8 cellular contexts compared by ENCODE assay signal in the genomic region with DNA sequence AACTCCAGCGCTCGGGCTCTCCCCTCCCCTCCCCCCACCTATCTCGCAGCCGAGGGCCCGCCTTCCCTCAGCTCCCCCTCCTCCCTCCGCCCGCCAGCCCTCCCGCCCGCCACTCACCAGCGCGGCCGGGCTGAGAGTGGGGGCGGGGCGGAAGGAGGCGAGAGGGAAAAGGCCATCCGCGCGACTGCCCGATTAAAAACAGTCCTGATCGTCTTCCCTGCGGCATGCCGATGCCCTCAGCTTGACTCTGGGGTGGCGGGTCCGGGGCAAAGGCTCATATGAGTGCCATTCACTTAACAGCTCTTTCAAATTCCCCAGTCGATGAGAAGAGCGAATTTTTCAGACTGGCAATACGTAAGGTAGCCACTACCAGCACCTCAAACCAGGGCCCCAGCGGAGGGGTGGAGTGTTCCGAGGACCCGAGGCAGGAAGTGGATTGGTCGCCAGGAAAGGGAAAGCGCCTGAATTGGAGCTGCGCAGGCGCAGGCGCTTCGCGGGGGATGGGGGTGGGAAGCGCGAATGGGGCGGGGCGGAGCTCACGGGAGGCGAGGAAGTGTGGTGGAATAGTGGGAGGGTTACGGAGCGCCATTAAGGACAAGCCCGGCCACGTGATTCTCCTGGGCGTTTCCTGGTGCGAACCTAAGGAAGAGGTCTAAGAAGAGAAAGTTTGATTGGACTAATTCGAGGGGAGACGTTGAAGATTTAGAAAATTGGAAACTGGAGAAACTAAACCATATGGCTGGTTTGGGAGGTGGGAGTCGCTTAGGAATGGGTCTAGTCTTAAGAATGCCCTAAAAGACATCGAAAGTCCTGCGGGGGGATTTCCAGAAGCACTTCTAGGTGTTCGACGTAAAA. TPM values are rescaled to one million over a fixed set of nuclear protein-coding genes. Genes with fewer than 3 reads are reported as not detected.
A peak's percentile ranks its signal among the peaks of the same experiment; 100 is the strongest.
DNase-seq lines count a peak whose midpoint lies in the region; ATAC-seq and TF ChIP-seq lines count a peak whose summit lies in the region.

A gene with protein sequence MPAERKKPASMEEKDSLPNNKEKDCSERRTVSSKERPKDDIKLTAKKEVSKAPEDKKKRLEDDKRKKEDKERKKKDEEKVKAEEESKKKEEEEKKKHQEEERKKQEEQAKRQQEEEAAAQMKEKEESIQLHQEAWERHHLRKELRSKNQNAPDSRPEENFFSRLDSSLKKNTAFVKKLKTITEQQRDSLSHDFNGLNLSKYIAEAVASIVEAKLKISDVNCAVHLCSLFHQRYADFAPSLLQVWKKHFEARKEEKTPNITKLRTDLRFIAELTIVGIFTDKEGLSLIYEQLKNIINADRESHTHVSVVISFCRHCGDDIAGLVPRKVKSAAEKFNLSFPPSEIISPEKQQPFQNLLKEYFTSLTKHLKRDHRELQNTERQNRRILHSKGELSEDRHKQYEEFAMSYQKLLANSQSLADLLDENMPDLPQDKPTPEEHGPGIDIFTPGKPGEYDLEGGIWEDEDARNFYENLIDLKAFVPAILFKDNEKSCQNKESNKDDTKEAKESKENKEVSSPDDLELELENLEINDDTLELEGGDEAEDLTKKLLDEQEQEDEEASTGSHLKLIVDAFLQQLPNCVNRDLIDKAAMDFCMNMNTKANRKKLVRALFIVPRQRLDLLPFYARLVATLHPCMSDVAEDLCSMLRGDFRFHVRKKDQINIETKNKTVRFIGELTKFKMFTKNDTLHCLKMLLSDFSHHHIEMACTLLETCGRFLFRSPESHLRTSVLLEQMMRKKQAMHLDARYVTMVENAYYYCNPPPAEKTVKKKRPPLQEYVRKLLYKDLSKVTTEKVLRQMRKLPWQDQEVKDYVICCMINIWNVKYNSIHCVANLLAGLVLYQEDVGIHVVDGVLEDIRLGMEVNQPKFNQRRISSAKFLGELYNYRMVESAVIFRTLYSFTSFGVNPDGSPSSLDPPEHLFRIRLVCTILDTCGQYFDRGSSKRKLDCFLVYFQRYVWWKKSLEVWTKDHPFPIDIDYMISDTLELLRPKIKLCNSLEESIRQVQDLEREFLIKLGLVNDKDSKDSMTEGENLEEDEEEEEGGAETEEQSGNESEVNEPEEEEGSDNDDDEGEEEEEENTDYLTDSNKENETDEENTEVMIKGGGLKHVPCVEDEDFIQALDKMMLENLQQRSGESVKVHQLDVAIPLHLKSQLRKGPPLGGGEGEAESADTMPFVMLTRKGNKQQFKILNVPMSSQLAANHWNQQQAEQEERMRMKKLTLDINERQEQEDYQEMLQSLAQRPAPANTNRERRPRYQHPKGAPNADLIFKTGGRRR (minus strand): TSS at position 13 of the 855 bp plus-strand sequence. CDS start 7,386 bp downstream, outside the sequence.

- peak within 1 kb of the TSS; percentile 100 for H3K4me3 ChIP-seq in MG63

- DNase-seq in EL (peak; percentile 99), H9 (peak; percentile 99), MG63 (peak; percentile 98), SHP77 (lab: John Stamatoyannopoulos, UW) (peak; percentile 94 to 96), fibroblast of peridontal ligament (ENCODE audit: extremely low read depth) (peak; percentile 98)
- DNase-seq in activated T-helper 9 cell treated with anti-CD3 and anti-CD28 coated beads, Interleukin-2, amount 50 U/mL, for 16 hours (ENCODE audit: low read depth), result peak; percentile 97
- DNase-seq in naive thymus-derived CD8-positive, alpha-beta T cell, result peak; percentile 94 to 99 (median 96)
- DNase-seq in stimulated activated naive B cell treated with anti-CD40 and anti-IgM and Interleukin-4, amounts not matched to agents 10 μg/mL and 1 μg/mL and 100 μg/mL, for 72 hours, result peak; percentile 95

- no peaks in the 10 kb centered on the region for H3K79me1 ChIP-seq in H9 (ENCODE audit: insufficient read depth, low read depth, low read length, poor library complexity, severe bottlenecking)

- H3K23ac ChIP-seq in H9 (ENCODE audit: insufficient read length, low read depth, low read length), result no peak within 1 kb of the TSS

- H3K4me2 ChIP-seq in H9 (ENCODE audit: insufficient read depth, insufficient read length, low read length), result peak within 1 kb of the TSS; percentile 98

- no peak within 1 kb of the TSS for H3K56ac ChIP-seq in H9 (ENCODE audit: insufficient read length, low read depth, low read length)

- H3K36me3 ChIP-seq in MG63, result peaks cover 14% of the 10 kb centered on the region

- peak within 1 kb of the TSS; percentile 98 for H2BK120ac ChIP-seq in H9 (ENCODE audit: low read depth, low read length, poor library complexity, severe bottlenecking)

- H3K23me2 ChIP-seq in H9 (ENCODE audit: insufficient read length, low read depth, low read length, poor library complexity, severe bottlenecking), result peaks cover 6% of the 10 kb centered on the region

- POLR2A ChIA-PET in naive thymus-derived CD8-positive, alpha-beta T cell (lab: Charles Lee), result interaction anchor here (0.6 to 3.6 kb wide), 13 partner anchors 8 to 1306 kb away, joined by 3 to 33 read pairs (median 5); a partner anchor contains a TSS

- peak within 1 kb of the TSS; percentile 98 for H4K5ac ChIP-seq in H9 (ENCODE audit: insufficient read length, low read depth, low read length)

- no peak within 1 kb of the TSS; the same call in 1 of the 2 replicates for H3K4ac ChIP-seq in H9 (ENCODE audit: low read depth, low read length)

- H2BK12ac ChIP-seq in H9 (ENCODE audit: insufficient read length, low read depth, low read length), result no peak within 1 kb of the TSS

- peak within 1 kb of the TSS; percentile 32 for H4K91ac ChIP-seq in H9 (ENCODE audit: insufficient read length, low read depth, low read length)

- no peak within 1 kb of the TSS for H2AFZ ChIP-seq in H9 (ENCODE audit: low read length)

- peak within 1 kb of the TSS; percentile 87 for H2BK5ac ChIP-seq in H9 (ENCODE audit: insufficient read length, low read length)

- no peak within 1 kb of the TSS for H2BK15ac ChIP-seq in H9 (ENCODE audit: low read depth, low read length)

- peak within 1 kb of the TSS; percentile 100 for H3K27ac Mint-ChIP-seq in H9
- peak within 1 kb of the TSS; percentile 99 to 100 (median 100) for H3K27ac Mint-ChIP-seq in naive thymus-derived CD8-positive, alpha-beta T cell
- H3K27ac Mint-ChIP-seq in stimulated activated naive B cell treated with anti-CD40 and anti-IgM and Interleukin-4, amounts not matched to agents 10 μg/mL and 1 μg/mL and 100 μg/mL, for 72 hours, result peak within 1 kb of the TSS; percentile 100

- peak within 1 kb of the TSS; percentile 32 for H3K27ac ChIP-seq in H9 (ENCODE audit: insufficient read length, low read depth, low read length)

- H3K79me2 ChIP-seq in H9 (ENCODE audit: insufficient read depth, low read length), result peaks cover 16% of the 10 kb centered on the region; the same call in 1 of the 2 replicates

- H3K9me3 Mint-ChIP-seq in H9, result peaks cover 0 to 3% of the 10 kb centered on the region in 2 experiments; a peak in 1 of 5 replicates
- H3K9me3 Mint-ChIP-seq in naive thymus-derived CD8-positive, alpha-beta T cell, result no peaks in the 10 kb centered on the region
- no peaks in the 10 kb centered on the region for H3K9me3 Mint-ChIP-seq in stimulated activated naive B cell treated with anti-CD40 and anti-IgM and Interleukin-4, amounts not matched to agents 10 μg/mL and 1 μg/mL and 100 μg/mL, for 72 hours

- ATAC-seq in naive thymus-derived CD8-positive, alpha-beta T cell, result peak; percentile 81 to 87
- peak; percentile 68 to 82 for ATAC-seq in stimulated activated naive B cell treated with anti-CD40 and anti-IgM and Interleukin-4, amounts not matched to agents 10 μg/mL and 1 μg/mL and 100 μg/mL, for 72 hours (replicated peaks)

- peak within 1 kb of the TSS; percentile 99 for H3K18ac ChIP-seq in H9 (ENCODE audit: insufficient read length, low read depth, low read length)

- H3K27me3 ChIP-seq in H9 (ENCODE audit: insufficient read depth, low read length) (no peaks in the 10 kb centered on the region), MG63 (no peaks in the 10 kb centered on the region)

- no peak for TF ChIP-seq CTCF in H9 (conservative IDR thresholded peaks at IDR 0.05)

- H2BK20ac ChIP-seq in H9 (ENCODE audit: low read depth, low read length, poor library complexity, severe bottlenecking), result no peak within 1 kb of the TSS

- H3K36me3 Mint-ChIP-seq in H9 (ENCODE audit: insufficient read depth in 1 of 3, low read depth in 3 of 3), result peaks cover 0 to 5% (median 3%) of the 10 kb centered on the region in 3 experiments; a peak in 2 of 7 replicates
- H3K36me3 Mint-ChIP-seq in naive thymus-derived CD8-positive, alpha-beta T cell, result peaks cover 0 to 7% (median 0%) of the 10 kb centered on the region in 3 donors
- peaks cover 8 to 13% of the 10 kb centered on the region in 2 donors for H3K36me3 Mint-ChIP-seq in stimulated activated naive B cell treated with anti-CD40 and anti-IgM and Interleukin-4, amounts not matched to agents 10 μg/mL and 1 μg/mL and 100 μg/mL, for 72 hours

- H4K8ac ChIP-seq in H9 (replicated peaks; ENCODE audit: insufficient read length, low read depth, low read length), result no peak within 1 kb of the TSS

- peak within 1 kb of the TSS; percentile 97 for H3T11ph ChIP-seq in H9 (ENCODE audit: low read length)

- H2AK5ac ChIP-seq in H9 (ENCODE audit: insufficient read length, low read length), result no peak within 1 kb of the TSS

- H3K27me3 Mint-ChIP-seq in H9 (ENCODE audit: low read depth), result peaks cover 2% of the 10 kb centered on the region
- peaks cover 0 to 5% (median 3%) of the 10 kb centered on the region in 5 donors for H3K27me3 Mint-ChIP-seq in naive thymus-derived CD8-positive, alpha-beta T cell
- H3K27me3 Mint-ChIP-seq in stimulated activated naive B cell treated with anti-CD40 and anti-IgM and Interleukin-4, amounts not matched to agents 10 μg/mL and 1 μg/mL and 100 μg/mL, for 72 hours, result no peaks in the 10 kb centered on the region

- H3K9me3 ChIP-seq in H9 (ENCODE audit: control insufficient read depth, low read depth, low read length) (no peaks in the 10 kb centered on the region), MG63 (no peaks in the 10 kb centered on the region)

- H4K20me1 ChIP-seq in H9 (ENCODE audit: control insufficient read depth, insufficient read depth, insufficient read length), result no peaks in the 10 kb centered on the region

- no peaks in the 10 kb centered on the region for H3K4me1 ChIP-seq in H9 (ENCODE audit: insufficient read depth, low read length)

- H3K9ac ChIP-seq in H9 (ENCODE audit: extremely low read depth, insufficient read length, low read length), result peak within 1 kb of the TSS; percentile 98

- peak within 1 kb of the TSS; percentile 91 to 95 for H3K4me3 Mint-ChIP-seq in H9
- H3K4me3 Mint-ChIP-seq in naive thymus-derived CD8-positive, alpha-beta T cell, result peak within 1 kb of the TSS; percentile 94 to 100 (median 98)
- H3K4me3 Mint-ChIP-seq in stimulated activated naive B cell treated with anti-CD40 and anti-IgM and Interleukin-4, amounts not matched to agents 10 μg/mL and 1 μg/mL and 100 μg/mL, for 72 hours, result peak within 1 kb of the TSS; percentile 85 to 98

- WGBS in H9 (ENCODE audit: extremely low coverage, insufficient read length, low lambda C conversion rate), result no CpG with 5 or more reads among the region's 56 CpGs

- peak within 1 kb of the TSS; percentile 99 for H3K14ac ChIP-seq in H9 (ENCODE audit: insufficient read depth, low read length)

- peaks cover 18 to 24% of the 10 kb centered on the region in 2 experiments for H3K4me1 Mint-ChIP-seq in H9
- H3K4me1 Mint-ChIP-seq in naive thymus-derived CD8-positive, alpha-beta T cell, result peaks cover 15 to 47% (median 38%) of the 10 kb centered on the region in 4 donors
- peaks cover 8 to 29% of the 10 kb centered on the region in 2 donors for H3K4me1 Mint-ChIP-seq in stimulated activated naive B cell treated with anti-CD40 and anti-IgM and Interleukin-4, amounts not matched to agents 10 μg/mL and 1 μg/mL and 100 μg/mL, for 72 hours

RNA-seq across cellular contexts. Expression of the gene that starts here (rescaled TPM):
- 34.1 and 34.6 TPM in 2 replicates for total RNA-seq in H9 (2021)
- total RNA-seq in MG63 (2014; rRNA removed; shearing (Covaris generic); ENCODE audit: low replicate concordance), result 9.6 and 12.4 TPM in 2 replicates
- total RNA-seq in naive thymus-derived CD8-positive, alpha-beta T cell, result 10 to 100 TPM; 37.3 to 37.4 TPM
- 10 to 100 TPM; 10.9 to 14.4 (median 12.3) TPM for polyA plus RNA-seq in naive thymus-derived CD8-positive, alpha-beta T cell

Comparison
In these comparisons a context has a peak if more than half of its experiments do, and no peak if none do; other contexts are left out.
1. Peak in every context shown above with its lines: DNase-seq, ATAC-seq, H3K4me3 ChIP-seq and H3K27ac ChIP-seq.